Comparison of ENCODE assay signal across 8 cellular contexts in genomic region chr2:134127496-134127895, GRCh38.
A peak's percentile ranks its signal among the peaks of the same experiment; 100 is the strongest.
DNase-seq lines count a peak whose midpoint lies in the region; ATAC-seq and TF ChIP-seq lines count a peak whose summit lies in the region.

No MANE protein-coding gene starts in this region.

- 83 to 90% methylated on average over 7 of the region's 7 CpGs for WGBS in body of pancreas, 2 donors

- no peak overlapping the region for H3K27ac ChIP-seq in body of pancreas

- no peaks in the 10 kb centered on the region for H3K36me3 ChIP-seq in body of pancreas (replicated peaks in 1 of 2; ENCODE audit: insufficient read depth in 1 of 2, low read depth in 2 of 2)

- H3K4me3 ChIP-seq in body of pancreas = no peak overlapping the region

- DNase-seq in activated CD8-positive, alpha-beta memory T cell treated with anti-CD3 and anti-CD28 coated beads, Interleukin-2, amount 50 U/mL, for 48 hours = peak; percentile 78
- DNase-seq in stimulated activated CD4-positive, alpha-beta T cell treated with anti-CD3 and anti-CD28 coated beads, Interleukin-12 subunit alpha, Interleukin-12 subunit beta, amount 100 ng/mL, for 48 hours (ENCODE audit: low read depth in 2 of 3, low spot score in 1 of 3) = peak; percentile 52 to 61 (median 60)
- DNase-seq in SKM-1 treated with dmso at 0.1 percent for 144 hours (lab: John Stamatoyannopoulos, UW; ENCODE audit: unreplicated experiment) = no peak
- no peak for DNase-seq in NCI-H1417 treated with DMSO at 0.1 percent for 48 hours (lab: John Stamatoyannopoulos, UW)
- no peak for DNase-seq in NCI-H2029 treated with DMSO at 0.1 percent for 48 hours (lab: John Stamatoyannopoulos, UW)
- DNase-seq in body of pancreas = no peak

- peaks cover 69% of the 10 kb centered on the region for H3K4me1 ChIP-seq in body of pancreas

- TF ChIP-seq CTCF in body of pancreas (IDR thresholded peaks at IDR 0.05) = no peak

- no peak for TF ChIP-seq POLR2A in body of pancreas (IDR thresholded peaks at IDR 0.05)

- no peaks in the 10 kb centered on the region for H3K9me3 ChIP-seq in body of pancreas

- ATAC-seq in GM18858 (IDR thresholded peaks at IDR 0.05; ENCODE audit: unreplicated experiment) (peak; percentile 55), HG03378 (IDR thresholded peaks at IDR 0.05; ENCODE audit: unreplicated experiment) (peak; percentile 65), body of pancreas (no peak)

- intact Hi-C loops in body of pancreas (cut with DNase I) = loop anchor here (10.0 kb wide), 1 partner anchor 117 kb away; no protein-coding TSS in a partner anchor

- no peaks in the 10 kb centered on the region for H3K27me3 ChIP-seq in body of pancreas

Comparison
In these comparisons a context has a peak if more than half of its experiments do, and no peak if none do; other contexts are left out.
1. DNase-seq: peak in activated CD8-positive, alpha-beta memory T cell treated with anti-CD3 and anti-CD28 coated beads, Interleukin-2, amount 50 U/mL, for 48 hours (single experiment) and stimulated activated CD4-positive, alpha-beta T cell treated with anti-CD3 and anti-CD28 coated beads, Interleukin-12 subunit alpha, Interleukin-12 subunit beta, amount 100 ng/mL, for 48 hours (3 of 3); none in SKM-1 treated with dmso at 0.1 percent for 144 hours (single experiment), NCI-H1417 treated with DMSO at 0.1 percent for 48 hours (single experiment), NCI-H2029 treated with DMSO at 0.1 percent for 48 hours (single experiment) and body of pancreas (0 of 4).